ENCODE assay signal across 1 cellular context in the genomic region with DNA sequence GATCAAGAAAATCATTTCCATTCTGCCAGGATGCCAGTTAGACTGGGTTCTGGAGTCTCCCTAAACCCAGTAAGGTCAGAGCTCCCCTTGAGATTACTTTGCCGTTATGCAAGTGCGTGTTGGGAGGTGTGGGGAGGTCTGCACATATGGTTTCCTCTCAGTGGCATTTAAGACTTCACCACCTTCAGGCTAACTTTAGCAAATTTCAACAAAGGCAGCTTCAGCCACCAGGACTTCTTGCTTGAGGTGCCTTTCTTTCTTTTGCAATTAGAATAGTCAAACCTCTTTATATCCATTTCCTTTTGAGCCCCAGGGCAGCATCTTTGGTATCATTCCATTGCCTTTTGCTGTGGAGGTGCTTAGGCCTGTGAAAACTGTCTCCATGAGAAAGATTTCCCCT.
TF ChIP-seq lines count a peak whose summit lies in the region.

No MANE protein-coding gene starts in this region.

TF ChIP-seq in GM23338, 12 proteins besides CTCF, POLR2A, EP300 and RAD21:
- no peak for TF ChIP-seq ZNF462 (CRISPR knock-in tag; IDR thresholded peaks at IDR 0.05)
- TF ChIP-seq NANOG (IDR thresholded peaks at IDR 0.05; ENCODE audit: borderline replicate concordance), result no peak
- TF ChIP-seq CREB1 (CRISPR knock-in tag; IDR thresholded peaks at IDR 0.05; ENCODE audit: low read depth), result no peak
- no peak for TF ChIP-seq EZH2 (IDR thresholded peaks at IDR 0.05; ENCODE audit: low read depth, unreplicated experiment)
- TF ChIP-seq EZH2phosphoT487 (IDR thresholded peaks at IDR 0.05; ENCODE audit: unreplicated experiment), result no peak
- TF ChIP-seq, protein P1, sequence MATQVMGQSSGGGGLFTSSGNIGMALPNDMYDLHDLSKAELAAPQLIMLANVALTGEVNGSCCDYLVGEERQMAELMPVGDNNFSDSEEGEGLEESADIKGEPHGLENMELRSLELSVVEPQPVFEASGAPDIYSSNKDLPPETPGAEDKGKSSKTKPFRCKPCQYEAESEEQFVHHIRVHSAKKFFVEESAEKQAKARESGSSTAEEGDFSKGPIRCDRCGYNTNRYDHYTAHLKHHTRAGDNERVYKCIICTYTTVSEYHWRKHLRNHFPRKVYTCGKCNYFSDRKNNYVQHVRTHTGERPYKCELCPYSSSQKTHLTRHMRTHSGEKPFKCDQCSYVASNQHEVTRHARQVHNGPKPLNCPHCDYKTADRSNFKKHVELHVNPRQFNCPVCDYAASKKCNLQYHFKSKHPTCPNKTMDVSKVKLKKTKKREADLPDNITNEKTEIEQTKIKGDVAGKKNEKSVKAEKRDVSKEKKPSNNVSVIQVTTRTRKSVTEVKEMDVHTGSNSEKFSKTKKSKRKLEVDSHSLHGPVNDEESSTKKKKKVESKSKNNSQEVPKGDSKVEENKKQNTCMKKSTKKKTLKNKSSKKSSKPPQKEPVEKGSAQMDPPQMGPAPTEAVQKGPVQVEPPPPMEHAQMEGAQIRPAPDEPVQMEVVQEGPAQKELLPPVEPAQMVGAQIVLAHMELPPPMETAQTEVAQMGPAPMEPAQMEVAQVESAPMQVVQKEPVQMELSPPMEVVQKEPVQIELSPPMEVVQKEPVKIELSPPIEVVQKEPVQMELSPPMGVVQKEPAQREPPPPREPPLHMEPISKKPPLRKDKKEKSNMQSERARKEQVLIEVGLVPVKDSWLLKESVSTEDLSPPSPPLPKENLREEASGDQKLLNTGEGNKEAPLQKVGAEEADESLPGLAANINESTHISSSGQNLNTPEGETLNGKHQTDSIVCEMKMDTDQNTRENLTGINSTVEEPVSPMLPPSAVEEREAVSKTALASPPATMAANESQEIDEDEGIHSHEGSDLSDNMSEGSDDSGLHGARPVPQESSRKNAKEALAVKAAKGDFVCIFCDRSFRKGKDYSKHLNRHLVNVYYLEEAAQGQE (IDR thresholded peaks at IDR 0.05; ENCODE audit: unreplicated experiment), result no peak
- no peak for TF ChIP-seq POLR2AphosphoS5 (IDR thresholded peaks at IDR 0.05; ENCODE audit: low read depth)
- TF ChIP-seq, protein P2, sequence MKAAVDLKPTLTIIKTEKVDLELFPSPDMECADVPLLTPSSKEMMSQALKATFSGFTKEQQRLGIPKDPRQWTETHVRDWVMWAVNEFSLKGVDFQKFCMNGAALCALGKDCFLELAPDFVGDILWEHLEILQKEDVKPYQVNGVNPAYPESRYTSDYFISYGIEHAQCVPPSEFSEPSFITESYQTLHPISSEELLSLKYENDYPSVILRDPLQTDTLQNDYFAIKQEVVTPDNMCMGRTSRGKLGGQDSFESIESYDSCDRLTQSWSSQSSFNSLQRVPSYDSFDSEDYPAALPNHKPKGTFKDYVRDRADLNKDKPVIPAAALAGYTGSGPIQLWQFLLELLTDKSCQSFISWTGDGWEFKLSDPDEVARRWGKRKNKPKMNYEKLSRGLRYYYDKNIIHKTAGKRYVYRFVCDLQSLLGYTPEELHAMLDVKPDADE (IDR thresholded peaks at IDR 0.05), result no peak
- no peak for TF ChIP-seq JUNB (IDR thresholded peaks at IDR 0.05; ENCODE audit: unreplicated experiment)
- TF ChIP-seq ZNF331 (CRISPR knock-in tag; IDR thresholded peaks at IDR 0.05; ENCODE audit: low read depth), result no peak
- no peak for TF ChIP-seq STAT1 (IDR thresholded peaks at IDR 0.05; ENCODE audit: unreplicated experiment)
- TF ChIP-seq ZNF114 (CRISPR knock-in tag; IDR thresholded peaks at IDR 0.05), result no peak
